ENCODE assay signal across 1 cellular context in the genomic region with DNA sequence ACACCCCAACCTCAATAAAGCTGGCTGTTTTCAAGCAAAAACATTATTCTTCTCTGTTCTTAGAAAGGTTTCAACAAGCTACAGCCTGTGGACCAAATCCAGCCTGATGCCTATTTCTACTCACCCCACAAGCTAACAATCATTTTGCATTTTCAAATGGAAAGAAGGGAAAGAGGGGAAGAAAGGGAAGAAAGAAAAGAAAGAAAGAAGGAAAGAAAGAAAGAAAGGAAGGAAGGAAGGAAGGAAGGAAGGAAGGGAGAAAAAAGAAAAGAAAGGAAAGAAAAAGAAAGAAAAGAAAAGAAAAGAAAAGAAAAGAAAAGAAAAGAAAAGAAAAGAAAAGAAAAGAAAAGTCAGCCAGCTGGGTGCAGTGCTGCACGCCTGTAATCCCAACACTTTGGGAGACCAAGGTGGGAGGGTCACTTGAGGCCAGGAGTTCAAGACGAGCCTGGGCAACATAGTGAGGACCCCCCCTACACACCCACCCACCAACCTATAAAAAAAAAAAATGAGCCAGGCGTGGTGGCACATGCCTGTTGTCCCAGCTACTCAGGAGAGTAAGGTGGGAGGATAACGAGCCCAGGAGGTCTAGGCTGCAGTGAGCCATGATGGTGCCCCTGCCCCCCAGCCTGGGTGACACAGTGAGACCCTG.
TF ChIP-seq lines count a peak whose summit lies in the region.

No MANE protein-coding gene starts in this region.

TF ChIP-seq in liver, 16 proteins besides CTCF, POLR2A, EP300 and RAD21 (continued from another document):
- TF ChIP-seq, protein P1, sequence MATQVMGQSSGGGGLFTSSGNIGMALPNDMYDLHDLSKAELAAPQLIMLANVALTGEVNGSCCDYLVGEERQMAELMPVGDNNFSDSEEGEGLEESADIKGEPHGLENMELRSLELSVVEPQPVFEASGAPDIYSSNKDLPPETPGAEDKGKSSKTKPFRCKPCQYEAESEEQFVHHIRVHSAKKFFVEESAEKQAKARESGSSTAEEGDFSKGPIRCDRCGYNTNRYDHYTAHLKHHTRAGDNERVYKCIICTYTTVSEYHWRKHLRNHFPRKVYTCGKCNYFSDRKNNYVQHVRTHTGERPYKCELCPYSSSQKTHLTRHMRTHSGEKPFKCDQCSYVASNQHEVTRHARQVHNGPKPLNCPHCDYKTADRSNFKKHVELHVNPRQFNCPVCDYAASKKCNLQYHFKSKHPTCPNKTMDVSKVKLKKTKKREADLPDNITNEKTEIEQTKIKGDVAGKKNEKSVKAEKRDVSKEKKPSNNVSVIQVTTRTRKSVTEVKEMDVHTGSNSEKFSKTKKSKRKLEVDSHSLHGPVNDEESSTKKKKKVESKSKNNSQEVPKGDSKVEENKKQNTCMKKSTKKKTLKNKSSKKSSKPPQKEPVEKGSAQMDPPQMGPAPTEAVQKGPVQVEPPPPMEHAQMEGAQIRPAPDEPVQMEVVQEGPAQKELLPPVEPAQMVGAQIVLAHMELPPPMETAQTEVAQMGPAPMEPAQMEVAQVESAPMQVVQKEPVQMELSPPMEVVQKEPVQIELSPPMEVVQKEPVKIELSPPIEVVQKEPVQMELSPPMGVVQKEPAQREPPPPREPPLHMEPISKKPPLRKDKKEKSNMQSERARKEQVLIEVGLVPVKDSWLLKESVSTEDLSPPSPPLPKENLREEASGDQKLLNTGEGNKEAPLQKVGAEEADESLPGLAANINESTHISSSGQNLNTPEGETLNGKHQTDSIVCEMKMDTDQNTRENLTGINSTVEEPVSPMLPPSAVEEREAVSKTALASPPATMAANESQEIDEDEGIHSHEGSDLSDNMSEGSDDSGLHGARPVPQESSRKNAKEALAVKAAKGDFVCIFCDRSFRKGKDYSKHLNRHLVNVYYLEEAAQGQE (IDR thresholded peaks at IDR 0.05) = no peak
- TF ChIP-seq TAF1 (conservative IDR thresholded peaks at IDR 0.05) (no peak), HNF4A (conservative IDR thresholded peaks at IDR 0.05) (no peak), NR2F2 (IDR thresholded peaks at IDR 0.05) (no peak), RXRA (IDR thresholded peaks at IDR 0.05) (no peak), YY1 (IDR thresholded peaks at IDR 0.05) (no peak)
